In genomic region chr6:15513131-15513771, GRCh38 we compare ENCODE assay signal across 30 cellular contexts.
DNase-seq lines count a peak whose midpoint lies in the region; ATAC-seq lines count a peak whose summit lies in the region.
"Had no signal": no experiment of that assay in that cellular context is flagged by ENCODE, and none has a peak within 500 bp of the region (broad histone marks: within the 10 kb centered on the region; RNA-seq: fewer than 3 reads in every experiment).

No MANE protein-coding gene starts in this region.

- no peak for DNase-seq in activated T-cell treated with anti-CD3 and anti-CD28 coated beads, Interleukin-2, amount 50 U/mL, for 72 hours
- DNase-seq in activated T-cell treated with anti-CD3 and anti-CD28 coated beads for 4 hours (no peak), memory B cell (ENCODE audit: low spot score in 2 of 2) (no peak), GM19240 (ENCODE audit: insufficient read length, low spot score) (no peak)
- no peak for DNase-seq in stimulated activated naive B cell treated with anti-CD40 and anti-IgM and Interleukin-4, amounts not matched to agents 10 μg/mL and 1 μg/mL and 100 μg/mL, for 72 hours
- DNase-seq: activated CD4-positive, alpha-beta T cell treated with anti-CD3 and anti-CD28 coated beads, Interleukin-2, amount 10 ng/mL, durations not matched to agents 24 days and 14 days; activated naive CD8-positive, alpha-beta T cell treated with anti-CD3 and anti-CD28 coated beads, Interleukin-2, amount 10 ng/mL, durations not matched to agents 7 days and 5 days; CD4-positive, alpha-beta T cell; dermis blood vessel endothelial cell; EL; HFFc6; hypothalamus; immature natural killer cell; left ventricle myocardium superior; midbrain; NCI-H1092 treated with DMSO at 0.1 percent for 48 hours; NCI-H187 treated with DMSO at 0.1 percent for 48 hours; NCI-H2171 treated with DMSO at 0.1 percent for 48 hours; NCI-H524 treated with DMSO at 0.1 percent for 48 hours; NK-92 treated with Interleukin-12 subunit alpha and Interleukin-12 subunit beta, amount 100 ng/mL, for 24 hours; SIG-M5; stimulated activated CD4-positive, alpha-beta T cell treated with anti-CD3 and anti-CD28 coated beads, Interleukin-2, amount 100 ng/mL, for 48 hours; SW 1271 had no signal

- peak overlapping the region; percentile 58 for H3K27ac Mint-ChIP-seq in activated T-cell treated with anti-CD3 and anti-CD28 coated beads, Interleukin-2, amount 50 U/mL, for 72 hours
- peak overlapping the region; percentile 46 for H3K27ac Mint-ChIP-seq in activated T-helper 17 cell treated with anti-CD3 and anti-CD28 coated beads, Interleukin-2, amount 50 U/mL, for 72 hours
- peak overlapping the region; percentile 83 for H3K27ac Mint-ChIP-seq in memory B cell
- peak overlapping the region; percentile 88 for H3K27ac Mint-ChIP-seq in stimulated activated naive B cell treated with anti-CD40 and anti-IgM and Interleukin-4, amounts not matched to agents 10 μg/mL and 1 μg/mL and 100 μg/mL, for 72 hours
- H3K27ac Mint-ChIP-seq: activated naive CD8-positive, alpha-beta T cell treated with anti-CD3 and anti-CD28 coated beads, Interleukin-2, amount 10 ng/mL, durations not matched to agents 7 days and 5 days; HFFc6; nephron had no signal

- ATAC-seq in activated T-cell treated with anti-CD3 and anti-CD28 coated beads, Interleukin-2, amount 50 U/mL, for 72 hours (replicated peaks in 1 of 2) = peak in 1 of 2 donors; percentile 6
- ATAC-seq in activated T-helper 17 cell treated with anti-CD3 and anti-CD28 coated beads, Interleukin-2, amount 50 U/mL, for 72 hours (replicated peaks) = no peak
- no peak for ATAC-seq in memory B cell (ENCODE audit: low read depth)
- no peak for ATAC-seq in stimulated activated naive B cell treated with anti-CD40 and anti-IgM and Interleukin-4, amounts not matched to agents 10 μg/mL and 1 μg/mL and 100 μg/mL, for 72 hours (replicated peaks)
- no peak for ATAC-seq in HG03139 (IDR thresholded peaks at IDR 0.05; ENCODE audit: unreplicated experiment)
- ATAC-seq in GM21367 (IDR thresholded peaks at IDR 0.05; ENCODE audit: unreplicated experiment) = no peak
- ATAC-seq: gastroesophageal sphincter, GM12878, left ventricle myocardium superior, Panc1 had no signal

- no peak overlapping the region for H3K4me3 Mint-ChIP-seq in activated T-cell treated with anti-CD3 and anti-CD28 coated beads, Interleukin-2, amount 50 U/mL, for 72 hours
- H3K4me3 Mint-ChIP-seq in activated T-helper 17 cell treated with anti-CD3 and anti-CD28 coated beads, Interleukin-2, amount 50 U/mL, for 72 hours = no peak overlapping the region
- H3K4me3 Mint-ChIP-seq in memory B cell = no peak overlapping the region
- peak overlapping the region in 1 of 2 donors; percentile 13 for H3K4me3 Mint-ChIP-seq in stimulated activated naive B cell treated with anti-CD40 and anti-IgM and Interleukin-4, amounts not matched to agents 10 μg/mL and 1 μg/mL and 100 μg/mL, for 72 hours
- H3K4me3 Mint-ChIP-seq: activated CD4-positive, alpha-beta T cell treated with anti-CD3 and anti-CD28 coated beads, Interleukin-2, amount 10 ng/mL, durations not matched to agents 24 days and 14 days; activated naive CD8-positive, alpha-beta T cell treated with anti-CD3 and anti-CD28 coated beads, Interleukin-2, amount 10 ng/mL, durations not matched to agents 7 days and 5 days; CD4-positive, alpha-beta T cell; HFFc6; nephron had no signal

- no peaks in the 10 kb centered on the region for H3K9me3 Mint-ChIP-seq in activated T-cell treated with anti-CD3 and anti-CD28 coated beads, Interleukin-2, amount 50 U/mL, for 72 hours
- no peaks in the 10 kb centered on the region for H3K9me3 Mint-ChIP-seq in activated T-helper 17 cell treated with anti-CD3 and anti-CD28 coated beads, Interleukin-2, amount 50 U/mL, for 72 hours
- no peaks in the 10 kb centered on the region for H3K9me3 Mint-ChIP-seq in memory B cell
- no peaks in the 10 kb centered on the region for H3K9me3 Mint-ChIP-seq in stimulated activated naive B cell treated with anti-CD40 and anti-IgM and Interleukin-4, amounts not matched to agents 10 μg/mL and 1 μg/mL and 100 μg/mL, for 72 hours
- H3K9me3 Mint-ChIP-seq: activated CD4-positive, alpha-beta T cell treated with anti-CD3 and anti-CD28 coated beads, Interleukin-2, amount 10 ng/mL, durations not matched to agents 24 days and 14 days; activated naive CD8-positive, alpha-beta T cell treated with anti-CD3 and anti-CD28 coated beads, Interleukin-2, amount 10 ng/mL, durations not matched to agents 7 days and 5 days; CD4-positive, alpha-beta T cell; HFFc6; immature natural killer cell; nephron had no signal

- H3K27me3 Mint-ChIP-seq in activated T-cell treated with anti-CD3 and anti-CD28 coated beads, Interleukin-2, amount 50 U/mL, for 72 hours (ENCODE audit: low read depth) = no peaks in the 10 kb centered on the region
- no peaks in the 10 kb centered on the region for H3K27me3 Mint-ChIP-seq in activated T-helper 17 cell treated with anti-CD3 and anti-CD28 coated beads, Interleukin-2, amount 50 U/mL, for 72 hours
- H3K27me3 Mint-ChIP-seq in memory B cell = no peaks in the 10 kb centered on the region
- H3K27me3 Mint-ChIP-seq in stimulated activated naive B cell treated with anti-CD40 and anti-IgM and Interleukin-4, amounts not matched to agents 10 μg/mL and 1 μg/mL and 100 μg/mL, for 72 hours = no peaks in the 10 kb centered on the region
- H3K27me3 Mint-ChIP-seq: activated CD4-positive, alpha-beta T cell treated with anti-CD3 and anti-CD28 coated beads, Interleukin-2, amount 10 ng/mL, durations not matched to agents 24 days and 14 days; activated naive CD8-positive, alpha-beta T cell treated with anti-CD3 and anti-CD28 coated beads, Interleukin-2, amount 10 ng/mL, durations not matched to agents 7 days and 5 days; CD4-positive, alpha-beta T cell had no signal

- peaks cover 18% of the 10 kb centered on the region for H3K4me1 Mint-ChIP-seq in activated T-cell treated with anti-CD3 and anti-CD28 coated beads, Interleukin-2, amount 50 U/mL, for 72 hours (ENCODE audit: low read depth)
- H3K4me1 Mint-ChIP-seq in activated T-helper 17 cell treated with anti-CD3 and anti-CD28 coated beads, Interleukin-2, amount 50 U/mL, for 72 hours = no peaks in the 10 kb centered on the region
- H3K4me1 Mint-ChIP-seq in memory B cell = peaks cover 2% of the 10 kb centered on the region
- peaks cover 2 to 13% of the 10 kb centered on the region in 2 donors for H3K4me1 Mint-ChIP-seq in stimulated activated naive B cell treated with anti-CD40 and anti-IgM and Interleukin-4, amounts not matched to agents 10 μg/mL and 1 μg/mL and 100 μg/mL, for 72 hours

- H3K36me3 Mint-ChIP-seq in activated T-cell treated with anti-CD3 and anti-CD28 coated beads, Interleukin-2, amount 50 U/mL, for 72 hours (ENCODE audit: insufficient read depth in 2 of 2) = peaks cover 12 to 40% of the 10 kb centered on the region in 2 donors
- H3K36me3 Mint-ChIP-seq in activated T-helper 17 cell treated with anti-CD3 and anti-CD28 coated beads, Interleukin-2, amount 50 U/mL, for 72 hours (ENCODE audit: low read depth) = peaks cover 99% of the 10 kb centered on the region
- peaks cover 41% of the 10 kb centered on the region for H3K36me3 Mint-ChIP-seq in memory B cell
- peaks cover 66 to 82% of the 10 kb centered on the region in 2 donors for H3K36me3 Mint-ChIP-seq in stimulated activated naive B cell treated with anti-CD40 and anti-IgM and Interleukin-4, amounts not matched to agents 10 μg/mL and 1 μg/mL and 100 μg/mL, for 72 hours
